Comparison of ENCODE assay signal across 10 cellular contexts in genomic region chr7:75611557-75612178, GRCh38.
DNase-seq lines count a peak whose midpoint lies in the region; ATAC-seq lines count a peak whose summit lies in the region.
"Had no signal": no experiment of that assay in that cellular context is flagged by ENCODE, and none has a peak within 500 bp of the region (broad histone marks: within the 10 kb centered on the region; RNA-seq: fewer than 3 reads in every experiment).

No MANE protein-coding gene starts in this region.

- H3K4me3 Mint-ChIP-seq in effector memory CD8-positive, alpha-beta T cell: no peak overlapping the region

- no peaks in the 10 kb centered on the region; the same call in 1 of the 2 replicates for H3K4me1 ChIP-seq in ES-I3 (ENCODE audit: insufficient read depth, low read length)

- ATAC-seq in HG03469 (IDR thresholded peaks at IDR 0.05; ENCODE audit: unreplicated experiment) (no peak), HG03354 (IDR thresholded peaks at IDR 0.05; ENCODE audit: poor library complexity, severe bottlenecking, unreplicated experiment) (no peak)
- no peak for ATAC-seq in effector memory CD8-positive, alpha-beta T cell (replicated peaks)

- H3K9ac ChIP-seq in ES-I3 (ENCODE audit: low read depth, low read length): peak overlapping the region; percentile 24; the same call in 1 of the 2 replicates

- no peak overlapping the region for H3K27ac Mint-ChIP-seq in effector memory CD8-positive, alpha-beta T cell

- H3K36me3 ChIP-seq in ES-I3 (ENCODE audit: insufficient read depth, low read length): no peaks in the 10 kb centered on the region

- DNase-seq in cerebellar nuclear complex (lab: John Stamatoyannopoulos, UW) (peak; percentile 64 to 81), iPS-NIHi7 (ENCODE audit: extremely low spot score) (peak; percentile 49), posterior vena cava (ENCODE audit: low spot score) (peak; percentile 88), NCI-H1105 treated with DMSO at 0.1 percent for 48 hours (lab: John Stamatoyannopoulos, UW) (no peak)
- DNase-seq in effector memory CD8-positive, alpha-beta T cell: no peak
- DNase-seq: Calu3, NCI-H526 treated with DMSO at 0.1 percent for 48 hours had no signal

- H3K4me1 Mint-ChIP-seq in effector memory CD8-positive, alpha-beta T cell (ENCODE audit: low read depth in 2 of 2): peaks cover 2 to 4% of the 10 kb centered on the region in 2 donors

- H3K9me3 ChIP-seq in ES-I3 (ENCODE audit: control insufficient read depth, insufficient read depth, low read length): no peaks in the 10 kb centered on the region

- H3K9me3 Mint-ChIP-seq in effector memory CD8-positive, alpha-beta T cell: no peaks in the 10 kb centered on the region

- intact Hi-C loops in posterior vena cava (cut with DNase I): no loop called here

- H3K27me3 Mint-ChIP-seq in effector memory CD8-positive, alpha-beta T cell: no peaks in the 10 kb centered on the region

- no peaks in the 10 kb centered on the region for H3K36me3 Mint-ChIP-seq in effector memory CD8-positive, alpha-beta T cell (ENCODE audit: insufficient read depth)

Comparison
In these comparisons a context has a peak if more than half of its experiments do, and no peak if none do; other contexts are left out.
1. DNase-seq: peak in cerebellar nuclear complex (2 of 2), iPS-NIHi7 (single experiment) and posterior vena cava (single experiment); none in NCI-H1105 treated with DMSO at 0.1 percent for 48 hours (single experiment) and effector memory CD8-positive, alpha-beta T cell (0 of 3).